In genomic region chr19:45355402-45355801, GRCh38 we compare ENCODE assay signal across 23 cellular contexts. TPM values are rescaled to one million over a fixed set of nuclear protein-coding genes. Genes with fewer than 3 reads are reported as not detected.
DNase-seq lines count a peak whose midpoint lies in the region; ATAC-seq, FAIRE-seq and TF ChIP-seq lines count a peak whose summit lies in the region.
"Had no signal": no experiment of that assay in that cellular context is flagged by ENCODE, and none has a peak within 500 bp of the region (broad histone marks: within the 10 kb centered on the region; RNA-seq: fewer than 3 reads in every experiment).

No MANE protein-coding gene starts in this region.

- H3K27ac ChIP-seq in HepG2 (ENCODE audit: extremely low read length, insufficient read depth, low read length) (no peak overlapping the region), right lobe of liver (no peak overlapping the region), osteoblast (ENCODE audit: low read depth, low read length) (no peak overlapping the region)
- H3K27ac ChIP-seq: 22Rv1; BLaER1 treated with 17β-estradiol and CSF1 and Interleukin-3, amounts not matched to agents 10 nM and 100 nM; GM23248; SJSA1 had no signal

- no peak for DNase-seq in HepG2 (ENCODE audit: low spot score)
- no peak for DNase-seq in right lobe of liver
- peak; percentile 83 for DNase-seq in osteoblast (ENCODE audit: insufficient read length, low spot score, missing footprints)
- no peak for DNase-seq in activated CD8-positive, alpha-beta T cell treated with anti-CD3 and anti-CD28 coated beads, Interleukin-2, amount 10 ng/mL, durations not matched to agents 7 days and 5 days
- DNase-seq: CD8-positive, alpha-beta T cell; GM23248; HCEC 1CT; Karpas-422; MV-4-11; NCI-H1105 treated with DMSO at 0.1 percent for 48 hours; NCI-H2081; NCI-H2171 treated with DMSO at 0.1 percent for 48 hours; NCI-H524 treated with DMSO at 0.1 percent for 48 hours; OCI-M1 had no signal

- over 99% methylated on average over 5 of the region's 9 CpGs for WGBS in HepG2 (ENCODE audit: low lambda C conversion rate)
- no CpG with 5 or more reads among the region's 9 CpGs for WGBS in right lobe of liver (ENCODE audit: insufficient coverage, low coverage, low lambda C conversion rate, missing lambda C conversion rate)

- H2AFZ ChIP-seq in HepG2 (ENCODE audit: low read length) (no peak overlapping the region), osteoblast (ENCODE audit: low read length) (no peak overlapping the region)
- H2AFZ ChIP-seq: GM23248 had no signal

- no peak overlapping the region for H3K4me3 Mint-ChIP-seq in activated CD8-positive, alpha-beta T cell treated with anti-CD3 and anti-CD28 coated beads, Interleukin-2, amount 10 ng/mL, durations not matched to agents 7 days and 5 days
- H3K4me3 Mint-ChIP-seq: CD8-positive, alpha-beta T cell; IgD-negative memory B cell had no signal

- no peak for FAIRE-seq in HepG2 (lab: Jason Lieb, UNC)
- FAIRE-seq: G401.6, GM12892, RCC 7860 had no signal

- TF ChIP-seq POLR2A in HepG2 (IDR thresholded peaks at IDR 0.05; ENCODE audit: insufficient read depth in 1 of 2, low read depth in 2 of 2, low read length in 2 of 2): no peak
- TF ChIP-seq POLR2A in right lobe of liver (IDR thresholded peaks at IDR 0.05): no peak

- no peak overlapping the region for H3K4me3 ChIP-seq in HepG2 (replicated peaks in 1 of 3; ENCODE audit: insufficient read depth in 1 of 3, low read depth in 2 of 3, low read length in 3 of 3)
- no peak overlapping the region for H3K4me3 ChIP-seq in right lobe of liver
- no peak overlapping the region for H3K4me3 ChIP-seq in osteoblast (ENCODE audit: insufficient read depth, low read length)
- H3K4me3 ChIP-seq: BLaER1 treated with 17β-estradiol and CSF1 and Interleukin-3, amounts not matched to agents 10 nM and 100 nM; GM23248; SJSA1 had no signal

- H3K27me3 ChIP-seq in HepG2 (ENCODE audit: control insufficient read depth in 1 of 2, insufficient read depth in 2 of 2, low read length in 2 of 2) (no peaks in the 10 kb centered on the region), right lobe of liver (no peaks in the 10 kb centered on the region), osteoblast (ENCODE audit: insufficient read depth, low read length) (no peaks in the 10 kb centered on the region)
- H3K27me3 ChIP-seq: BLaER1 treated with 17β-estradiol and CSF1 and Interleukin-3, amounts not matched to agents 10 nM and 100 nM; SJSA1 had no signal

- no peak for TF ChIP-seq EP300 in HepG2 (IDR thresholded peaks at IDR 0.05; ENCODE audit: low read depth in 2 of 2, low read length in 2 of 2)
- TF ChIP-seq EP300 in HepG2 (CRISPR knock-in tag; IDR thresholded peaks at IDR 0.05; ENCODE audit: borderline replicate concordance): no peak

- H3K36me3 Mint-ChIP-seq in activated CD8-positive, alpha-beta T cell treated with anti-CD3 and anti-CD28 coated beads, Interleukin-2, amount 10 ng/mL, durations not matched to agents 7 days and 5 days (ENCODE audit: low read depth): peaks cover 24% of the 10 kb centered on the region

- no peak overlapping the region for H3K27ac Mint-ChIP-seq in activated CD8-positive, alpha-beta T cell treated with anti-CD3 and anti-CD28 coated beads, Interleukin-2, amount 10 ng/mL, durations not matched to agents 7 days and 5 days
- H3K27ac Mint-ChIP-seq: CD8-positive, alpha-beta T cell; IgD-negative memory B cell had no signal

- ATAC-seq in HepG2 (no peak), right lobe of liver (no peak)
- ATAC-seq in activated CD8-positive, alpha-beta T cell treated with anti-CD3 and anti-CD28 coated beads, Interleukin-2, amount 10 ng/mL, durations not matched to agents 7 days and 5 days: no peak
- ATAC-seq: CD8-positive, alpha-beta T cell; Right ventricle myocardium inferior had no signal

- H3K4me1 ChIP-seq in HepG2 (ENCODE audit: insufficient read depth, low read length) (no peaks in the 10 kb centered on the region), right lobe of liver (no peaks in the 10 kb centered on the region), osteoblast (ENCODE audit: insufficient read depth, low read length) (no peaks in the 10 kb centered on the region)
- H3K4me1 ChIP-seq: BLaER1 treated with 17β-estradiol and CSF1 and Interleukin-3, amounts not matched to agents 10 nM and 100 nM; SJSA1 had no signal

- no TSS peak for BruUV-seq in HepG2 (replicated peaks; lab: Mats Ljungman, UMichigan)

- TF ChIP-seq CTCF in HepG2 (CRISPR knock-in tag; IDR thresholded peaks at IDR 0.05) (no peak), right lobe of liver (IDR thresholded peaks at IDR 0.05) (no peak), osteoblast (IDR thresholded peaks at IDR 0.05; ENCODE audit: extremely low read depth, low read depth, low read length) (no peak)

- H3K27me3 Mint-ChIP-seq in activated CD8-positive, alpha-beta T cell treated with anti-CD3 and anti-CD28 coated beads, Interleukin-2, amount 10 ng/mL, durations not matched to agents 7 days and 5 days (ENCODE audit: low read depth): no peaks in the 10 kb centered on the region
- H3K27me3 Mint-ChIP-seq: IgD-negative memory B cell had no signal

- no peaks in the 10 kb centered on the region for H3K79me2 ChIP-seq in HepG2 (ENCODE audit: insufficient read depth, low read length)
- no peaks in the 10 kb centered on the region for H3K79me2 ChIP-seq in osteoblast (ENCODE audit: insufficient read depth, low read length)

- in situ Hi-C loops in HepG2 (cut with HindIII; ENCODE audit: extremely low pct_ligation_motif_present, low pct_unique_long_range_greater_than_20kb): no loop called here

- no peaks in the 10 kb centered on the region for H3K9me3 Mint-ChIP-seq in activated CD8-positive, alpha-beta T cell treated with anti-CD3 and anti-CD28 coated beads, Interleukin-2, amount 10 ng/mL, durations not matched to agents 7 days and 5 days (ENCODE audit: insufficient read depth)
- H3K9me3 Mint-ChIP-seq: CD8-positive, alpha-beta T cell; IgD-negative memory B cell had no signal

- H3K36me3 ChIP-seq in HepG2 (replicated peaks in 1 of 2; ENCODE audit: control insufficient read depth in 1 of 2, insufficient read depth in 2 of 2, low read length in 2 of 2) (peaks cover 25 to 74% of the 10 kb centered on the region in 2 experiments), right lobe of liver (peaks cover 0 to 6% (median 0%) of the 10 kb centered on the region in 4 donors), osteoblast (ENCODE audit: insufficient read depth, low read length) (peaks cover 82% of the 10 kb centered on the region)

- H4K20me1 ChIP-seq in HepG2 (ENCODE audit: insufficient read depth, low read length) (0 out of 2 replicates have a peak, but pooled peaks cover 3% of the 10 kb centered on the region), osteoblast (ENCODE audit: insufficient read depth, low read length) (peaks cover 20% of the 10 kb centered on the region)

- intact Hi-C loops in HepG2 (cut with micrococcal nuclease; ENCODE audit: unreplicated experiment) (no loop called here), right lobe of liver (cut with DNase I) (no loop called here)

- TF ChIP-seq RAD21 in HepG2 (CRISPR knock-in tag; IDR thresholded peaks at IDR 0.05): no peak

- no peak overlapping the region for H3K9ac ChIP-seq in HepG2 (ENCODE audit: insufficient read depth, low read depth, low read length)
- H3K9ac ChIP-seq: BLaER1 treated with 17β-estradiol and CSF1 and Interleukin-3, amounts not matched to agents 10 nM and 100 nM; GM23248 had no signal

- no peaks in the 10 kb centered on the region for H3K9me3 ChIP-seq in HepG2 (ENCODE audit: low read length)
- H3K9me3 ChIP-seq in right lobe of liver: no peaks in the 10 kb centered on the region
- no peaks in the 10 kb centered on the region for H3K9me3 ChIP-seq in osteoblast (ENCODE audit: low read depth, low read length)
- H3K9me3 ChIP-seq: BLaER1 treated with 17β-estradiol and CSF1 and Interleukin-3, amounts not matched to agents 10 nM and 100 nM; SJSA1 had no signal

- H3K4me2 ChIP-seq in HepG2 (ENCODE audit: low read depth, low read length) (no peak overlapping the region), osteoblast (ENCODE audit: insufficient read depth, low read length) (no peak overlapping the region)
- H3K4me2 ChIP-seq: BLaER1 treated with 17β-estradiol and CSF1 and Interleukin-3, amounts not matched to agents 10 nM and 100 nM had no signal

- POLR2A ChIA-PET in HepG2 (lab: Yijun Ruan, JAX): no interaction called here
- POLR2A ChIA-PET in activated CD8-positive, alpha-beta T cell treated with anti-CD3 and anti-CD28 coated beads, Interleukin-2, amount 10 ng/mL, durations not matched to agents 7 days and 5 days (lab: Charles Lee): no interaction called here

- H3K4me1 Mint-ChIP-seq in activated CD8-positive, alpha-beta T cell treated with anti-CD3 and anti-CD28 coated beads, Interleukin-2, amount 10 ng/mL, durations not matched to agents 7 days and 5 days (ENCODE audit: low read depth): no peaks in the 10 kb centered on the region

- CTCF ChIA-PET in HepG2 (lab: Yijun Ruan, JAX; ENCODE audit: low intra/inter-chr PET ratio, low total read pairs): no interaction called here
- CTCF ChIA-PET in activated CD8-positive, alpha-beta T cell treated with anti-CD3 and anti-CD28 coated beads, Interleukin-2, amount 10 ng/mL, durations not matched to agents 7 days and 5 days (lab: Charles Lee): no interaction called here

RNA-seq across cellular contexts. Expression of gene KLC3, which starts 14.9 kb away (rescaled TPM):
- not detected in 2 replicates for total RNA-seq in HepG2 (2016; rRNA removed; fragmentation: Illumina TruSeq; extraction: Trizol)
- not detected in 2 replicates for total RNA-seq in HepG2 (2016; cell fraction: cytosol; rRNA removed; fragmentation: Illumina TruSeq; extraction: Trizol; ENCODE audit: low read depth)
- not detected in 2 replicates for total RNA-seq in HepG2 (2016; cell fraction: insoluble cytoplasmic fraction; rRNA removed; fragmentation: Illumina TruSeq; extraction: Trizol)
- total RNA-seq in HepG2 (2016; cell fraction: membrane; rRNA removed; fragmentation: Illumina TruSeq; extraction: Trizol): not detected in 2 replicates
- total RNA-seq in HepG2 (2016; cell fraction: nucleus; rRNA removed; fragmentation: Illumina TruSeq; extraction: Trizol): not detected in 2 replicates
- polyA plus RNA-seq in HepG2 (2011; rRNA removed): 0.13 and 0.26 TPM in 2 replicates
- 0.09 and 0.20 TPM in 2 replicates for polyA plus RNA-seq in HepG2 (2011; cell fraction: cytosol; rRNA removed)
- 0.37 and 0.40 TPM in 2 replicates for polyA plus RNA-seq in HepG2 (2011; cell fraction: nucleus; rRNA removed)
- polyA plus RNA-seq in HepG2 (2012): 0.15 TPM in 1 of 2 replicates, not detected in the other
- polyA plus RNA-seq in HepG2 (2016; cell fraction: cytosol; fragmentation: Illumina TruSeq; extraction: Trizol; ENCODE audit: low read depth): not detected in 2 replicates
- polyA plus RNA-seq in HepG2 (2016; cell fraction: insoluble cytoplasmic fraction; fragmentation: Illumina TruSeq; extraction: Trizol; ENCODE audit: low read depth): not detected in 2 replicates
- polyA plus RNA-seq in HepG2 (2016; cell fraction: membrane; fragmentation: Illumina TruSeq; extraction: Trizol; ENCODE audit: low read depth): not detected in 2 replicates
- polyA plus RNA-seq in HepG2 (2016; cell fraction: nucleus; fragmentation: Illumina TruSeq; extraction: Trizol; ENCODE audit: insufficient read depth, low read depth): not detected in 2 replicates
- polyA minus RNA-seq in HepG2 (2011; rRNA and poly(A)+ RNA removed; ENCODE audit: low replicate concordance): 0.46 TPM in 1 of 2 replicates, not detected in the other
- not detected in 2 replicates for polyA minus RNA-seq in HepG2 (2011; cell fraction: cytosol; rRNA and poly(A)+ RNA removed)
- not detected in 2 replicates for polyA minus RNA-seq in HepG2 (2011; cell fraction: nucleus; rRNA and poly(A)+ RNA removed)
- under 1 TPM in 2 of 6 experiments, not detected in 4; 0.22 to 0.26 TPM for total RNA-seq in right lobe of liver
- total RNA-seq in osteoblast: 0.29 and 0.72 TPM in 2 replicates
- total RNA-seq in activated CD8-positive, alpha-beta T cell treated with anti-CD3 and anti-CD28 coated beads, Interleukin-2, amount 10 ng/mL, durations not matched to agents 7 days and 5 days: not detected
- total RNA-seq: CD8-positive, alpha-beta T cell; GM23248; Right ventricle myocardium inferior had no signal
- polyA plus RNA-seq: GM23248, IgD-negative memory B cell had no signal

RNA-seq across cellular contexts. Expression of gene ERCC2, which starts 15.0 kb away (rescaled TPM):
- 20.5 and 25.4 TPM in 2 replicates for total RNA-seq in HepG2 (2016; rRNA removed; fragmentation: Illumina TruSeq; extraction: Trizol)
- 4.8 and 6.0 TPM in 2 replicates for total RNA-seq in HepG2 (2016; cell fraction: cytosol; rRNA removed; fragmentation: Illumina TruSeq; extraction: Trizol; ENCODE audit: low read depth)
- total RNA-seq in HepG2 (2016; cell fraction: insoluble cytoplasmic fraction; rRNA removed; fragmentation: Illumina TruSeq; extraction: Trizol): 17.4 and 24.0 TPM in 2 replicates
- total RNA-seq in HepG2 (2016; cell fraction: membrane; rRNA removed; fragmentation: Illumina TruSeq; extraction: Trizol): 10.7 and 11.8 TPM in 2 replicates
- 18.4 and 26.1 TPM in 2 replicates for total RNA-seq in HepG2 (2016; cell fraction: nucleus; rRNA removed; fragmentation: Illumina TruSeq; extraction: Trizol)
- polyA plus RNA-seq in HepG2 (2011; rRNA removed): 49.2 and 63.4 TPM in 2 replicates
- polyA plus RNA-seq in HepG2 (2011; cell fraction: cytosol; rRNA removed): 18.2 and 21.9 TPM in 2 replicates
- 186 and 287 TPM in 2 replicates for polyA plus RNA-seq in HepG2 (2011; cell fraction: nucleus; rRNA removed)
- 34.7 and 38.8 TPM in 2 replicates for polyA plus RNA-seq in HepG2 (2012)
- 6.0 and 6.6 TPM in 2 replicates for polyA plus RNA-seq in HepG2 (2016; cell fraction: cytosol; fragmentation: Illumina TruSeq; extraction: Trizol; ENCODE audit: low read depth)
- polyA plus RNA-seq in HepG2 (2016; cell fraction: insoluble cytoplasmic fraction; fragmentation: Illumina TruSeq; extraction: Trizol; ENCODE audit: low read depth): 21.0 and 26.5 TPM in 2 replicates
- 12.1 and 13.4 TPM in 2 replicates for polyA plus RNA-seq in HepG2 (2016; cell fraction: membrane; fragmentation: Illumina TruSeq; extraction: Trizol; ENCODE audit: low read depth)
- polyA plus RNA-seq in HepG2 (2016; cell fraction: nucleus; fragmentation: Illumina TruSeq; extraction: Trizol; ENCODE audit: insufficient read depth, low read depth): 89.8 and 93.0 TPM in 2 replicates
- 22.0 and 75.7 TPM in 2 replicates for polyA minus RNA-seq in HepG2 (2011; rRNA and poly(A)+ RNA removed; ENCODE audit: low replicate concordance)
- polyA minus RNA-seq in HepG2 (2011; cell fraction: cytosol; rRNA and poly(A)+ RNA removed): 19.7 and 20.4 TPM in 2 replicates
- polyA minus RNA-seq in HepG2 (2011; cell fraction: nucleus; rRNA and poly(A)+ RNA removed): 28.0 and 29.0 TPM in 2 replicates
- 10 to 100 TPM in 5 of 6 experiments, 1 to 10 TPM in 1; 9.8 to 13.7 (median 11.3) TPM for total RNA-seq in right lobe of liver
- total RNA-seq in osteoblast: 47.4 and 52.5 TPM in 2 replicates
- total RNA-seq in activated CD8-positive, alpha-beta T cell treated with anti-CD3 and anti-CD28 coated beads, Interleukin-2, amount 10 ng/mL, durations not matched to agents 7 days and 5 days: 10 to 100 TPM; 23.7 to 24.4 TPM

RNA-seq across cellular contexts. Expression of gene CKM, which starts 32.7 kb away (rescaled TPM):
- total RNA-seq in HepG2 (2016; rRNA removed; fragmentation: Illumina TruSeq; extraction: Trizol): 0.27 and 0.80 TPM in 2 replicates
- total RNA-seq in HepG2 (2016; cell fraction: cytosol; rRNA removed; fragmentation: Illumina TruSeq; extraction: Trizol; ENCODE audit: low read depth): 0.30 TPM in 1 of 2 replicates, not detected in the other
- total RNA-seq in HepG2 (2016; cell fraction: insoluble cytoplasmic fraction; rRNA removed; fragmentation: Illumina TruSeq; extraction: Trizol): 0.25 and 0.58 TPM in 2 replicates
- total RNA-seq in HepG2 (2016; cell fraction: membrane; rRNA removed; fragmentation: Illumina TruSeq; extraction: Trizol): 0.28 TPM in 2 replicates
- not detected in 2 replicates for total RNA-seq in HepG2 (2016; cell fraction: nucleus; rRNA removed; fragmentation: Illumina TruSeq; extraction: Trizol)
- 0.54 and 0.59 TPM in 2 replicates for polyA plus RNA-seq in HepG2 (2011; rRNA removed)
- 0.85 and 1.2 TPM in 2 replicates for polyA plus RNA-seq in HepG2 (2011; cell fraction: cytosol; rRNA removed)
- 0.69 and 0.71 TPM in 2 replicates for polyA plus RNA-seq in HepG2 (2011; cell fraction: nucleus; rRNA removed)
- polyA plus RNA-seq in HepG2 (2012): 1.1 and 1.2 TPM in 2 replicates
- polyA plus RNA-seq in HepG2 (2016; cell fraction: cytosol; fragmentation: Illumina TruSeq; extraction: Trizol; ENCODE audit: low read depth): 0.33 TPM in 2 replicates
- 0.42 and 0.59 TPM in 2 replicates for polyA plus RNA-seq in HepG2 (2016; cell fraction: insoluble cytoplasmic fraction; fragmentation: Illumina TruSeq; extraction: Trizol; ENCODE audit: low read depth)
- polyA plus RNA-seq in HepG2 (2016; cell fraction: membrane; fragmentation: Illumina TruSeq; extraction: Trizol; ENCODE audit: low read depth): 0.19 and 0.22 TPM in 2 replicates
- 0.38 and 0.65 TPM in 2 replicates for polyA plus RNA-seq in HepG2 (2016; cell fraction: nucleus; fragmentation: Illumina TruSeq; extraction: Trizol; ENCODE audit: insufficient read depth, low read depth)
- polyA minus RNA-seq in HepG2 (2011; rRNA and poly(A)+ RNA removed; ENCODE audit: low replicate concordance): 0.16 TPM in 1 of 2 replicates, not detected in the other
- 0.49 TPM in 1 of 2 replicates, not detected in the other for polyA minus RNA-seq in HepG2 (2011; cell fraction: cytosol; rRNA and poly(A)+ RNA removed)
- polyA minus RNA-seq in HepG2 (2011; cell fraction: nucleus; rRNA and poly(A)+ RNA removed): 0.26 TPM in 1 of 2 replicates, not detected in the other
- 10 to 100 TPM in 1 of 6 experiments, 1 to 10 TPM in 2, under 1 TPM in 2, not detected in 1; 0.42 to 25.6 (median 1.1) TPM for total RNA-seq in right lobe of liver
- total RNA-seq in osteoblast: under 0.01 and 0.36 TPM in 2 replicates
- total RNA-seq in activated CD8-positive, alpha-beta T cell treated with anti-CD3 and anti-CD28 coated beads, Interleukin-2, amount 10 ng/mL, durations not matched to agents 7 days and 5 days: not detected
- total RNA-seq: CD8-positive, alpha-beta T cell; GM23248; M059J; SJSA1 had no signal
- polyA plus RNA-seq: GM23248, IgD-negative memory B cell had no signal

RNA-seq across cellular contexts. Expression of gene PPP1R13L, which starts 49.5 kb away (rescaled TPM):
- 1.3 and 1.6 TPM in 2 replicates for total RNA-seq in HepG2 (2016; rRNA removed; fragmentation: Illumina TruSeq; extraction: Trizol)
- 1.1 TPM in 2 replicates for total RNA-seq in HepG2 (2016; cell fraction: cytosol; rRNA removed; fragmentation: Illumina TruSeq; extraction: Trizol; ENCODE audit: low read depth)
- 1.5 and 1.9 TPM in 2 replicates for total RNA-seq in HepG2 (2016; cell fraction: insoluble cytoplasmic fraction; rRNA removed; fragmentation: Illumina TruSeq; extraction: Trizol)
- 2.2 and 2.4 TPM in 2 replicates for total RNA-seq in HepG2 (2016; cell fraction: membrane; rRNA removed; fragmentation: Illumina TruSeq; extraction: Trizol)
- total RNA-seq in HepG2 (2016; cell fraction: nucleus; rRNA removed; fragmentation: Illumina TruSeq; extraction: Trizol): 3.1 and 3.3 TPM in 2 replicates
- polyA plus RNA-seq in HepG2 (2011; rRNA removed): 6.6 and 8.8 TPM in 2 replicates
- 3.8 and 5.5 TPM in 2 replicates for polyA plus RNA-seq in HepG2 (2011; cell fraction: cytosol; rRNA removed)
- polyA plus RNA-seq in HepG2 (2011; cell fraction: nucleus; rRNA removed): 38.9 and 47.2 TPM in 2 replicates
- polyA plus RNA-seq in HepG2 (2012): 18.0 and 19.6 TPM in 2 replicates
- 0.78 and 1.1 TPM in 2 replicates for polyA plus RNA-seq in HepG2 (2016; cell fraction: cytosol; fragmentation: Illumina TruSeq; extraction: Trizol; ENCODE audit: low read depth)
- 3.8 and 3.9 TPM in 2 replicates for polyA plus RNA-seq in HepG2 (2016; cell fraction: insoluble cytoplasmic fraction; fragmentation: Illumina TruSeq; extraction: Trizol; ENCODE audit: low read depth)
- polyA plus RNA-seq in HepG2 (2016; cell fraction: membrane; fragmentation: Illumina TruSeq; extraction: Trizol; ENCODE audit: low read depth): 1.6 and 1.9 TPM in 2 replicates
- polyA plus RNA-seq in HepG2 (2016; cell fraction: nucleus; fragmentation: Illumina TruSeq; extraction: Trizol; ENCODE audit: insufficient read depth, low read depth): 8.3 and 10.5 TPM in 2 replicates
- 6.9 and 17.3 TPM in 2 replicates for polyA minus RNA-seq in HepG2 (2011; rRNA and poly(A)+ RNA removed; ENCODE audit: low replicate concordance)
- polyA minus RNA-seq in HepG2 (2011; cell fraction: cytosol; rRNA and poly(A)+ RNA removed): 13.4 and 14.9 TPM in 2 replicates
- 8.0 and 9.2 TPM in 2 replicates for polyA minus RNA-seq in HepG2 (2011; cell fraction: nucleus; rRNA and poly(A)+ RNA removed)
- total RNA-seq in right lobe of liver: 10 to 100 TPM in 4 of 6 experiments, 1 to 10 TPM in 2; 6.9 to 22.9 (median 14.6) TPM
- 6.9 and 8.5 TPM in 2 replicates for total RNA-seq in osteoblast
- total RNA-seq in activated CD8-positive, alpha-beta T cell treated with anti-CD3 and anti-CD28 coated beads, Interleukin-2, amount 10 ng/mL, durations not matched to agents 7 days and 5 days: 10 to 100 TPM; 11.8 to 13.4 TPM

RNA-seq across cellular contexts. Expression of gene POLR1G, which starts 51.0 kb away (rescaled TPM):
- 20.8 and 23.3 TPM in 2 replicates for total RNA-seq in HepG2 (2016; rRNA removed; fragmentation: Illumina TruSeq; extraction: Trizol)
- total RNA-seq in HepG2 (2016; cell fraction: cytosol; rRNA removed; fragmentation: Illumina TruSeq; extraction: Trizol; ENCODE audit: low read depth): 2.6 TPM in 2 replicates
- 19.8 and 20.1 TPM in 2 replicates for total RNA-seq in HepG2 (2016; cell fraction: insoluble cytoplasmic fraction; rRNA removed; fragmentation: Illumina TruSeq; extraction: Trizol)
- 7.7 and 8.2 TPM in 2 replicates for total RNA-seq in HepG2 (2016; cell fraction: membrane; rRNA removed; fragmentation: Illumina TruSeq; extraction: Trizol)
- total RNA-seq in HepG2 (2016; cell fraction: nucleus; rRNA removed; fragmentation: Illumina TruSeq; extraction: Trizol): 9.2 and 11.6 TPM in 2 replicates
- 3.5 and 4.3 TPM in 2 replicates for polyA plus RNA-seq in HepG2 (2011; rRNA removed)
- 2.5 and 3.4 TPM in 2 replicates for polyA plus RNA-seq in HepG2 (2011; cell fraction: cytosol; rRNA removed)
- 2.3 and 2.6 TPM in 2 replicates for polyA plus RNA-seq in HepG2 (2011; cell fraction: nucleus; rRNA removed)
- 3.3 and 3.7 TPM in 2 replicates for polyA plus RNA-seq in HepG2 (2012)
- polyA plus RNA-seq in HepG2 (2016; cell fraction: cytosol; fragmentation: Illumina TruSeq; extraction: Trizol; ENCODE audit: low read depth): 1.6 and 1.7 TPM in 2 replicates
- polyA plus RNA-seq in HepG2 (2016; cell fraction: insoluble cytoplasmic fraction; fragmentation: Illumina TruSeq; extraction: Trizol; ENCODE audit: low read depth): 21.9 and 22.7 TPM in 2 replicates
- polyA plus RNA-seq in HepG2 (2016; cell fraction: membrane; fragmentation: Illumina TruSeq; extraction: Trizol; ENCODE audit: low read depth): 5.1 and 5.5 TPM in 2 replicates
- polyA plus RNA-seq in HepG2 (2016; cell fraction: nucleus; fragmentation: Illumina TruSeq; extraction: Trizol; ENCODE audit: insufficient read depth, low read depth): 16.0 and 16.6 TPM in 2 replicates
- 4.8 and 9.0 TPM in 2 replicates for polyA minus RNA-seq in HepG2 (2011; rRNA and poly(A)+ RNA removed; ENCODE audit: low replicate concordance)
- polyA minus RNA-seq in HepG2 (2011; cell fraction: cytosol; rRNA and poly(A)+ RNA removed): 4.7 and 6.7 TPM in 2 replicates
- 1.7 and 1.9 TPM in 2 replicates for polyA minus RNA-seq in HepG2 (2011; cell fraction: nucleus; rRNA and poly(A)+ RNA removed)
- 1 to 10 TPM; 1.3 to 4.5 (median 3.2) TPM for total RNA-seq in right lobe of liver
- 10.5 and 10.6 TPM in 2 replicates for total RNA-seq in osteoblast
- 10 to 100 TPM in 1 of 2 experiments, 1 to 10 TPM in 1; 9.5 to 10.6 TPM for total RNA-seq in activated CD8-positive, alpha-beta T cell treated with anti-CD3 and anti-CD28 coated beads, Interleukin-2, amount 10 ng/mL, durations not matched to agents 7 days and 5 days
